In the genomic region with DNA sequence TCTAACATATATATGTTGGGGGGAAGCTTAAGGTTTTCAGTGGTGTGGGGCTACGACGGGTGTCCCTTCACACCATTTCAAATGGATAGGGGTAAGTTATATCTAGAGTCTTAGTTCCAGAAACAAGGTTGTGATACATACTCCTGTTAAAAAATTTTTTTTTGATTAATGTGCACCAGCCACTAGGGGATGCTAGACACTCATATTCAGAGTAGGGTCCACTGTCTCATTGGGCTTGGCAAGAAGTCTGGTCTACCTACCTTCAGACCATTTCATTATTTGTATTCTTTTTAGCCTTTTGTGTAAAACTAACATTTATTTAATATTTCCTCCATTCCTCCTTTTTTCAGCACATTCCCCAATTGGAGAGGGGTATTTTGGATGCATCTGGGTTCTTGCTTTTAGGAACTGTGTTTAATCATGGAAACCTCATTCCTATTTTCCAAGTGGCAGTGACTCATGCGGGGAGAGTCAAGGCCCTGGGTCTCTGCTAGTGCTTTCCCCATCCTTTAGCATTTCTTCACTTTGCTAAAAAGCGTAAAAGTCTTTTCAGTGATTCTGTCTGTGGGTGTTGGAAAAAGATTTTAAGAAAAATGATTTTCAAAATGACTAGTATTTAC, we compare ENCODE assay signal across 9 cellular contexts. TPM values are rescaled to one million over a fixed set of nuclear protein-coding genes. Genes with fewer than 3 reads are reported as not detected.
DNase-seq lines count a peak whose midpoint lies in the region; ATAC-seq and TF ChIP-seq lines count a peak whose summit lies in the region.
"Had no signal": no experiment of that assay in that cellular context is flagged by ENCODE, and none has a peak within 500 bp of the region (broad histone marks: within the 10 kb centered on the region; RNA-seq: fewer than 3 reads in every experiment).

No MANE protein-coding gene starts in this region.

- H3K4me1 Mint-ChIP-seq in activated naive CD4-positive, alpha-beta T cell treated with anti-CD3 and anti-CD28 coated beads for 36 hours (ENCODE audit: low read depth), result no peaks in the 10 kb centered on the region
- H3K4me1 Mint-ChIP-seq in CD8-positive, alpha-beta memory T cell, result no peaks in the 10 kb centered on the region
- H3K4me1 Mint-ChIP-seq: activated naive CD8-positive, alpha-beta T cell treated with anti-CD3 and anti-CD28 coated beads, Interleukin-2, amount 10 ng/mL, durations not matched to agents 7 days and 5 days had no signal

- H3K27ac ChIP-seq in SK-N-MC (no peak overlapping the region), ovary (no peak overlapping the region), aorta (ENCODE audit: low read depth in 1 of 2, low read length in 2 of 2) (no peak overlapping the region)
- H3K27ac ChIP-seq in CD8-positive, alpha-beta memory T cell (ENCODE audit: low read depth, low read length), result no peak overlapping the region

- 65 to 72% (median 67%) methylated on average over 4 of the region's 4 CpGs for WGBS in ovary, 3 donors
- 44 to 53% methylated on average over 4 of the region's 4 CpGs for WGBS in aorta, 2 donors

- no peaks in the 10 kb centered on the region for H3K36me3 Mint-ChIP-seq in activated naive CD4-positive, alpha-beta T cell treated with anti-CD3 and anti-CD28 coated beads for 36 hours (ENCODE audit: low read depth)
- H3K36me3 Mint-ChIP-seq in CD8-positive, alpha-beta memory T cell, result no peaks in the 10 kb centered on the region
- H3K36me3 Mint-ChIP-seq: activated naive CD8-positive, alpha-beta T cell treated with anti-CD3 and anti-CD28 coated beads, Interleukin-2, amount 10 ng/mL, durations not matched to agents 7 days and 5 days had no signal

- TF ChIP-seq POLR2A in ovary (IDR thresholded peaks at IDR 0.05), result no peak

- peak; percentile 5 for DNase-seq in activated naive CD4-positive, alpha-beta T cell treated with anti-CD3 and anti-CD28 coated beads for 36 hours
- DNase-seq in activated naive CD4-positive, alpha-beta T cell treated with Interleukin-2 at 50 U/mL for 16 hours, result no peak
- DNase-seq in SK-N-MC (ENCODE audit: low read depth, low spot score) (peak; percentile 26), iPS-NIHi11 (ENCODE audit: low spot score) (peak; percentile 55), ovary (no peak), aorta (no peak)
- no peak for DNase-seq in CD8-positive, alpha-beta memory T cell
- DNase-seq: activated naive CD8-positive, alpha-beta T cell treated with anti-CD3 and anti-CD28 coated beads, Interleukin-2, amount 10 ng/mL, durations not matched to agents 7 days and 5 days had no signal

- POLR2A ChIA-PET in CD8-positive, alpha-beta memory T cell (lab: Charles Lee), result no interaction called here

- H3K4me3 Mint-ChIP-seq in activated naive CD4-positive, alpha-beta T cell treated with anti-CD3 and anti-CD28 coated beads for 36 hours, result no peak overlapping the region
- H3K4me3 Mint-ChIP-seq in CD8-positive, alpha-beta memory T cell, result no peak overlapping the region
- H3K4me3 Mint-ChIP-seq: activated naive CD8-positive, alpha-beta T cell treated with anti-CD3 and anti-CD28 coated beads, Interleukin-2, amount 10 ng/mL, durations not matched to agents 7 days and 5 days had no signal

- CTCF ChIA-PET in activated naive CD4-positive, alpha-beta T cell treated with anti-CD3 and anti-CD28 coated beads for 36 hours (lab: Charles Lee), result no interaction called here
- CTCF ChIA-PET in CD8-positive, alpha-beta memory T cell (lab: Charles Lee), result no interaction called here

- H3K36me3 ChIP-seq in SK-N-MC (ENCODE audit: insufficient read depth, low read length) (no peaks in the 10 kb centered on the region), ovary (no peaks in the 10 kb centered on the region), aorta (ENCODE audit: control insufficient read depth in 1 of 2, insufficient read depth in 2 of 2, low read length in 1 of 2) (no peaks in the 10 kb centered on the region)
- no peaks in the 10 kb centered on the region for H3K36me3 ChIP-seq in CD8-positive, alpha-beta memory T cell (ENCODE audit: insufficient read depth, low read length)

- no peaks in the 10 kb centered on the region for H3K4me1 ChIP-seq in ovary (ENCODE audit: insufficient read depth)
- no peaks in the 10 kb centered on the region for H3K4me1 ChIP-seq in aorta (ENCODE audit: control insufficient read depth in 1 of 2, insufficient read depth in 2 of 2, low read length in 2 of 2)
- no peaks in the 10 kb centered on the region for H3K4me1 ChIP-seq in CD8-positive, alpha-beta memory T cell (ENCODE audit: insufficient read depth, low read length)

- no peaks in the 10 kb centered on the region for H3K9me3 ChIP-seq in SK-N-MC (ENCODE audit: low read depth, low read length)
- H3K9me3 ChIP-seq in ovary, result no peaks in the 10 kb centered on the region
- H3K9me3 ChIP-seq in aorta (ENCODE audit: control insufficient read depth, low read length), result no peaks in the 10 kb centered on the region
- H3K9me3 ChIP-seq in CD8-positive, alpha-beta memory T cell (ENCODE audit: low read length), result no peaks in the 10 kb centered on the region

- ATAC-seq in aorta (ENCODE audit: low FRiP score), result no peak

- TF ChIP-seq CTCF in LNCAP (IDR thresholded peaks at IDR 0.05) (peak; percentile 89), ovary (IDR thresholded peaks at IDR 0.05) (peak in 1 of 3 donors; percentile 32)

- H3K27me3 ChIP-seq in ovary (no peaks in the 10 kb centered on the region), aorta (ENCODE audit: control insufficient read depth in 1 of 2, insufficient read depth in 2 of 2, low read length in 1 of 2) (no peaks in the 10 kb centered on the region)
- no peaks in the 10 kb centered on the region for H3K27me3 ChIP-seq in CD8-positive, alpha-beta memory T cell (ENCODE audit: insufficient read depth, low read length, poor library complexity, severe bottlenecking)

- no peak overlapping the region for H3K9ac ChIP-seq in SK-N-MC (ENCODE audit: insufficient read length)

- no peak overlapping the region for H3K27ac Mint-ChIP-seq in activated naive CD4-positive, alpha-beta T cell treated with anti-CD3 and anti-CD28 coated beads for 36 hours
- no peak overlapping the region for H3K27ac Mint-ChIP-seq in CD8-positive, alpha-beta memory T cell
- H3K27ac Mint-ChIP-seq: activated naive CD8-positive, alpha-beta T cell treated with anti-CD3 and anti-CD28 coated beads, Interleukin-2, amount 10 ng/mL, durations not matched to agents 7 days and 5 days had no signal

- H3K9me3 Mint-ChIP-seq in activated naive CD4-positive, alpha-beta T cell treated with anti-CD3 and anti-CD28 coated beads for 36 hours, result no peaks in the 10 kb centered on the region
- peaks cover 0 to 5% (median 0%) of the 10 kb centered on the region in 5 donors for H3K9me3 Mint-ChIP-seq in CD8-positive, alpha-beta memory T cell
- H3K9me3 Mint-ChIP-seq: activated naive CD8-positive, alpha-beta T cell treated with anti-CD3 and anti-CD28 coated beads, Interleukin-2, amount 10 ng/mL, durations not matched to agents 7 days and 5 days had no signal

- intact Hi-C loops in activated naive CD4-positive, alpha-beta T cell treated with anti-CD3 and anti-CD28 coated beads for 36 hours (cut with micrococcal nuclease), result loop anchor here (1.0 kb wide), 1 partner anchor 495 kb away; no protein-coding TSS in a partner anchor
- intact Hi-C loops in ovary (cut with DNase I), result no loop called here
- intact Hi-C loops in aorta (cut with DNase I), result loop anchor here in 1 of 2 donors (5.0 kb wide), 1 partner anchor 454 kb away; a partner anchor contains a TSS

- H3K27me3 Mint-ChIP-seq in activated naive CD4-positive, alpha-beta T cell treated with anti-CD3 and anti-CD28 coated beads for 36 hours (ENCODE audit: low read depth), result peaks cover 7% of the 10 kb centered on the region
- H3K27me3 Mint-ChIP-seq in CD8-positive, alpha-beta memory T cell, result no peaks in the 10 kb centered on the region
- H3K27me3 Mint-ChIP-seq: activated naive CD8-positive, alpha-beta T cell treated with anti-CD3 and anti-CD28 coated beads, Interleukin-2, amount 10 ng/mL, durations not matched to agents 7 days and 5 days had no signal

- H3K4me3 ChIP-seq in SK-N-MC, result no peak overlapping the region
- no peak overlapping the region for H3K4me3 ChIP-seq in ovary
- no peak overlapping the region for H3K4me3 ChIP-seq in aorta (ENCODE audit: low read length in 2 of 2)
- no peak overlapping the region for H3K4me3 ChIP-seq in CD8-positive, alpha-beta memory T cell (ENCODE audit: low read length)

- no peak for TF ChIP-seq EP300 in ovary (IDR thresholded peaks at IDR 0.05)

RNA-seq across cellular contexts. Expression of a gene that starts 33.4 kb away (rescaled TPM):
- not detected for total RNA-seq in activated naive CD4-positive, alpha-beta T cell treated with anti-CD3 and anti-CD28 coated beads for 36 hours
- total RNA-seq in ovary (10 to 100 TPM in 1 of 7 donors, 1 to 10 TPM in 6; 2.3 to 13.1 (median 7.4) TPM), aorta (under 1 TPM; 0.32 to 0.42 TPM)
- polyA plus RNA-seq in ovary (1 to 10 TPM; 1.8 to 4.1 TPM), aorta (not detected)
- not detected for total RNA-seq in CD8-positive, alpha-beta memory T cell
- polyA plus RNA-seq in CD8-positive, alpha-beta memory T cell, result not detected
- total RNA-seq: activated naive CD8-positive, alpha-beta T cell treated with anti-CD3 and anti-CD28 coated beads, Interleukin-2, amount 10 ng/mL, durations not matched to agents 7 days and 5 days had no signal

Comparison
In these comparisons a context has a peak if more than half of its experiments do, and no peak if none do; other contexts are left out.
1. DNase-seq: peak in activated naive CD4-positive, alpha-beta T cell treated with anti-CD3 and anti-CD28 coated beads for 36 hours (single experiment), SK-N-MC (single experiment) and iPS-NIHi11 (single experiment); none in activated naive CD4-positive, alpha-beta T cell treated with Interleukin-2 at 50 U/mL for 16 hours (single experiment), ovary (0 of 5), aorta (0 of 2) and CD8-positive, alpha-beta memory T cell (0 of 5).